10 cellular contexts compared by ENCODE assay signal in genomic region chr1:2544875-2545638, GRCh38. TPM values are rescaled to one million over a fixed set of nuclear protein-coding genes. Genes with fewer than 3 reads are reported as not detected.
A peak's percentile ranks its signal among the peaks of the same experiment; 100 is the strongest.
DNase-seq lines count a peak whose midpoint lies in the region; ATAC-seq and TF ChIP-seq lines count a peak whose summit lies in the region.
"Had no signal": no experiment of that assay in that cellular context is flagged by ENCODE, and none has a peak within 500 bp of the region (broad histone marks: within the 10 kb centered on the region; RNA-seq: fewer than 3 reads in every experiment).

No MANE protein-coding gene starts in this region.

- BruUV-seq in A673 (replicated peaks; lab: Mats Ljungman, UMichigan) = no TSS peak

- DNase-seq in A673 (ENCODE audit: low spot score) = no peak
- no peak for DNase-seq in LNCaP clone FGC (ENCODE audit: low read depth)
- DNase-seq in neural crest cell (ENCODE audit: low read depth, low spot score) = peak; percentile 22
- DNase-seq in endothelial cell (ENCODE audit: low spot score) = no peak
- no peak for DNase-seq in superior temporal gyrus (ENCODE audit: extremely low spot score)
- no peak for DNase-seq in NCI-H510A treated with DMSO at 0.1 percent for 48 hours (lab: John Stamatoyannopoulos, UW)

- H3K36me3 Mint-ChIP-seq in neural crest cell (ENCODE audit: low read depth) (no peaks in the 10 kb centered on the region), endothelial cell (ENCODE audit: low read depth, unreplicated experiment) (no peaks in the 10 kb centered on the region)
- H3K36me3 Mint-ChIP-seq: activated naive CD4-positive, alpha-beta T cell treated with anti-CD3 and anti-CD28 coated beads, Interleukin-2, amount 50 U/mL, for 72 hours had no signal

- intact Hi-C loops in A673 (cut with micrococcal nuclease; ENCODE audit: unreplicated experiment) = loop anchor here (5.0 kb wide), 1 partner anchor 348 kb away; no protein-coding TSS in a partner anchor

- ATAC-seq in GM21737 (IDR thresholded peaks at IDR 0.05; ENCODE audit: unreplicated experiment) = no peak

- H3K4me3 Mint-ChIP-seq in neural crest cell = peak overlapping the region; percentile 70
- H3K4me3 Mint-ChIP-seq in endothelial cell (ENCODE audit: unreplicated experiment) = no peak overlapping the region

- H3K27ac Mint-ChIP-seq in neural crest cell (ENCODE audit: unreplicated experiment) (peak overlapping the region; percentile 27), endothelial cell (ENCODE audit: unreplicated experiment) (no peak overlapping the region)

- H3K27ac ChIP-seq in A673 (ENCODE audit: low read depth, low read length, poor library complexity, severe bottlenecking) (peak overlapping the region; percentile 65), cingulate gyrus (ENCODE audit: low read depth, low read length) (peak overlapping the region; percentile 60)

- no peaks in the 10 kb centered on the region for H3K36me3 ChIP-seq in A673 (ENCODE audit: insufficient read depth, low read length, poor library complexity, severe bottlenecking)

- H3K9me3 Mint-ChIP-seq in neural crest cell = no peaks in the 10 kb centered on the region
- H3K9me3 Mint-ChIP-seq in endothelial cell (ENCODE audit: unreplicated experiment) = no peaks in the 10 kb centered on the region
- H3K9me3 Mint-ChIP-seq: activated naive CD4-positive, alpha-beta T cell treated with anti-CD3 and anti-CD28 coated beads, Interleukin-2, amount 50 U/mL, for 72 hours had no signal

- peaks cover 37% of the 10 kb centered on the region for H3K4me1 ChIP-seq in A673 (ENCODE audit: insufficient read depth, low read length, poor library complexity, severe bottlenecking)

- H3K27me3 ChIP-seq in A673 (replicated peaks; ENCODE audit: insufficient read depth, low read depth, low read length, poor library complexity) = no peaks in the 10 kb centered on the region

- no peak for TF ChIP-seq CTCF in A673 (conservative IDR thresholded peaks at IDR 0.05; ENCODE audit: low read depth, low read length)
- no peak for TF ChIP-seq CTCF in LNCaP clone FGC (IDR thresholded peaks at IDR 0.05; ENCODE audit: control insufficient read depth, extremely low read depth, insufficient read depth)
- TF ChIP-seq CTCF in neural crest cell (conservative IDR thresholded peaks at IDR 0.05) = no peak
- no peak for TF ChIP-seq CTCF in endothelial cell (IDR thresholded peaks at IDR 0.05; ENCODE audit: unreplicated experiment)

- H3K27me3 Mint-ChIP-seq in neural crest cell (ENCODE audit: low read depth) (no peaks in the 10 kb centered on the region), endothelial cell (ENCODE audit: unreplicated experiment) (peaks cover 2% of the 10 kb centered on the region)

- CTCF ChIA-PET in A673 (lab: Charles Lee) = no interaction called here

- no peaks in the 10 kb centered on the region for H3K9me3 ChIP-seq in A673 (ENCODE audit: low read depth, low read length, poor library complexity, severe bottlenecking)

- POLR2A ChIA-PET in A673 (lab: Charles Lee; ENCODE audit: low non-redundant PET) = no interaction called here

- H3K4me3 ChIP-seq in A673 (ENCODE audit: low read depth, low read length, poor library complexity, severe bottlenecking) (no peak overlapping the region), LNCaP clone FGC (ENCODE audit: low read depth, low read length) (peak overlapping the region; percentile 52)

- H3K4me1 Mint-ChIP-seq in neural crest cell (peaks cover 40% of the 10 kb centered on the region), endothelial cell (ENCODE audit: unreplicated experiment) (no peaks in the 10 kb centered on the region)

RNA-seq across cellular contexts. Expression of gene TNFRSF14, which starts 11.1 kb away (rescaled TPM):
- total RNA-seq in A673 (2021) (4.6 and 7.6 TPM in 2 replicates), neural crest cell (0.61 TPM in 2 replicates), endothelial cell (ENCODE audit: unreplicated experiment) (0.26 TPM)

RNA-seq across cellular contexts. Expression of gene HES5, which starts 15.0 kb away (rescaled TPM):
- total RNA-seq in A673 (2021) (not detected in 2 replicates), neural crest cell (90.9 and 92.2 TPM in 2 replicates), endothelial cell (ENCODE audit: unreplicated experiment) (not detected)
- total RNA-seq: NCI-H460 had no signal

RNA-seq across cellular contexts. Expression of gene PANK4, which starts 18.7 kb away (rescaled TPM):
- 45.6 and 53.6 TPM in 2 replicates for total RNA-seq in A673 (2021)
- total RNA-seq in neural crest cell = 62.5 and 65.5 TPM in 2 replicates
- 32.3 TPM for total RNA-seq in endothelial cell (ENCODE audit: unreplicated experiment)

RNA-seq across cellular contexts. Expression of gene PRXL2B, which starts 41.5 kb away (rescaled TPM):
- total RNA-seq in A673 (2021) (34.8 and 41.0 TPM in 2 replicates), neural crest cell (51.3 and 58.9 TPM in 2 replicates), endothelial cell (ENCODE audit: unreplicated experiment) (35.6 TPM)

Comparison
In these comparisons a context has a peak if more than half of its experiments do, and no peak if none do; other contexts are left out.
1. RNA of gene HES5, which starts 15.0 kb away (total RNA-seq): 90.9 to 92.2 TPM in neural crest cell; not detected in endothelial cell (single experiment) and not detected in A673; every median in the first group is over 10 times any median in the second.